Comparison of ENCODE assay signal across 3 cellular contexts in genomic region chr2:131178050-131178449, GRCh38. TPM values are rescaled to one million over a fixed set of nuclear protein-coding genes. Genes with fewer than 3 reads are reported as not detected.
"Had no signal": no experiment of that assay in that cellular context is flagged by ENCODE, and none has a peak within 500 bp of the region (broad histone marks: within the 10 kb centered on the region; RNA-seq: fewer than 3 reads in every experiment).

No MANE protein-coding gene starts in this region.

RNA-seq across cellular contexts. Expression of gene POTEE, which starts 31.3 kb away (rescaled TPM):
- total RNA-seq: LHCN-M2, MCF 10A, NCI-H460 had no signal
